ENCODE assay signal across 9 cellular contexts in genomic region chr6:158793432-158793831, GRCh38. TPM values are rescaled to one million over a fixed set of nuclear protein-coding genes. Genes with fewer than 3 reads are reported as not detected.
A peak's percentile ranks its signal among the peaks of the same experiment; 100 is the strongest.
DNase-seq lines count a peak whose midpoint lies in the region; ATAC-seq, FAIRE-seq and TF ChIP-seq lines count a peak whose summit lies in the region.
"Had no signal": no experiment of that assay in that cellular context is flagged by ENCODE, and none has a peak within 500 bp of the region (broad histone marks: within the 10 kb centered on the region; RNA-seq: fewer than 3 reads in every experiment).

No MANE protein-coding gene starts in this region.

- no peaks in the 10 kb centered on the region for H3K27me3 ChIP-seq in DND-41 (ENCODE audit: insufficient read depth, low read length, poor library complexity)
- H3K27me3 ChIP-seq in keratinocyte (ENCODE audit: control insufficient read depth, extremely low read depth, insufficient read depth, low read length) = no peaks in the 10 kb centered on the region

- H3K4me2 ChIP-seq in DND-41 (ENCODE audit: insufficient read depth, low read length) (no peak overlapping the region), keratinocyte (ENCODE audit: control insufficient read depth, extremely low read depth, insufficient read depth, low read depth, low read length) (no peak overlapping the region)

- H3K9me3 ChIP-seq in DND-41 (ENCODE audit: insufficient read depth, low read length, severe bottlenecking) = no peaks in the 10 kb centered on the region
- no peaks in the 10 kb centered on the region for H3K9me3 ChIP-seq in keratinocyte (ENCODE audit: control insufficient read depth, low read depth, low read length)

- H3K36me3 Mint-ChIP-seq in activated T-helper 17 cell treated with anti-CD3 and anti-CD28 coated beads, Interleukin-2, amount 50 U/mL, for 72 hours (ENCODE audit: low read depth) = peaks cover 85% of the 10 kb centered on the region

- H3K9me1 ChIP-seq in keratinocyte (ENCODE audit: control insufficient read depth, extremely low read depth, insufficient read depth, low read length) = peaks cover 14% of the 10 kb centered on the region

- peaks cover 26% of the 10 kb centered on the region for H3K36me3 ChIP-seq in DND-41 (ENCODE audit: insufficient read depth, low read length)
- H3K36me3 ChIP-seq in keratinocyte (ENCODE audit: control insufficient read depth in 2 of 2, extremely low read depth in 1 of 2, insufficient read depth in 2 of 2, low read length in 2 of 2) = peaks cover 7 to 28% of the 10 kb centered on the region in 2 experiments

- DNase-seq in DND-41 (no peak), HT1080 (ENCODE audit: low read depth) (peak; percentile 52), keratinocyte (ENCODE audit: low read depth, low spot score) (no peak), head of caudate nucleus (no peak), ureter (ENCODE audit: low spot score) (no peak)
- no peak for DNase-seq in activated CD4-positive, alpha-beta T cell treated with anti-CD3 and anti-CD28 coated beads, Interleukin-2, amount 50 U/mL, for 4 hours

- H3K27ac Mint-ChIP-seq in activated T-helper 17 cell treated with anti-CD3 and anti-CD28 coated beads, Interleukin-2, amount 50 U/mL, for 72 hours = no peak overlapping the region
- H3K27ac Mint-ChIP-seq: T-helper 1 cell treated with Interleukin-12 subunit alpha and Interleukin-12 subunit beta and Interleukin-4 antibody, amounts not matched to agents 30 μg/mL and 1 μg/mL, for 36 hours had no signal

- no peaks in the 10 kb centered on the region for H3K27me3 Mint-ChIP-seq in activated T-helper 17 cell treated with anti-CD3 and anti-CD28 coated beads, Interleukin-2, amount 50 U/mL, for 72 hours

- H2AFZ ChIP-seq in DND-41 (ENCODE audit: low read depth, low read length) (no peak overlapping the region), keratinocyte (ENCODE audit: control insufficient read depth, low read length) (no peak overlapping the region)

- H3K4me3 Mint-ChIP-seq in activated T-helper 17 cell treated with anti-CD3 and anti-CD28 coated beads, Interleukin-2, amount 50 U/mL, for 72 hours = peak overlapping the region; percentile 39
- H3K4me3 Mint-ChIP-seq: T-helper 1 cell treated with Interleukin-12 subunit alpha and Interleukin-12 subunit beta and Interleukin-4 antibody, amounts not matched to agents 30 μg/mL and 1 μg/mL, for 36 hours had no signal

- H3K9ac ChIP-seq in DND-41 (ENCODE audit: low read depth, low read length) = no peak overlapping the region
- no peak overlapping the region for H3K9ac ChIP-seq in keratinocyte (ENCODE audit: control insufficient read depth, extremely low read depth, insufficient read depth, low read length)

- peaks cover 91% of the 10 kb centered on the region for H4K20me1 ChIP-seq in DND-41 (ENCODE audit: insufficient read depth, low read length)
- peaks cover 41% of the 10 kb centered on the region for H4K20me1 ChIP-seq in keratinocyte (ENCODE audit: control insufficient read depth, extremely low read depth, insufficient read depth, low read length)

- no peak overlapping the region for H3K27ac ChIP-seq in DND-41 (ENCODE audit: low read length)
- no peak overlapping the region for H3K27ac ChIP-seq in keratinocyte (ENCODE audit: control insufficient read depth, insufficient read depth, low read length)

- intact Hi-C loops in head of caudate nucleus (cut with DNase I) = no loop called here

- H3K4me1 ChIP-seq in DND-41 (ENCODE audit: insufficient read depth, low read length) = peaks cover 10% of the 10 kb centered on the region
- H3K4me1 ChIP-seq in keratinocyte (ENCODE audit: control insufficient read depth, extremely low read depth, insufficient read depth, low read length) = peaks cover 51% of the 10 kb centered on the region

- peak; percentile 52 for TF ChIP-seq CTCF in DND-41 (IDR thresholded peaks at IDR 0.05; ENCODE audit: borderline replicate concordance, extremely low read depth, low read length, poor library complexity, severe bottlenecking)
- TF ChIP-seq CTCF in keratinocyte (optimal IDR thresholded peaks at IDR 0.05 in 1 of 3, IDR thresholded peaks at IDR 0.05 in 1 of 3, conservative IDR thresholded peaks at IDR 0.05 in 1 of 3; ENCODE audit: extremely low read depth in 1 of 3, insufficient read depth in 2 of 3, low read length in 3 of 3) = peak; percentile 26 to 60 (median 46)

- FAIRE-seq in keratinocyte (lab: Jason Lieb, UNC) = peak; percentile 51

- dilution Hi-C loops in keratinocyte (cut with MboI; ENCODE audit: extremely low pct_ligation_motif_present, low sequenced_read_pairs) = no loop called here

- peak; percentile 44; the same call in 1 of the 3 replicates for ATAC-seq in DND-41 (ENCODE audit: insufficient read depth, low read depth)
- peak; percentile 70 for ATAC-seq in GM19372 (IDR thresholded peaks at IDR 0.05; ENCODE audit: low read depth, unreplicated experiment)
- peak; percentile 85 for ATAC-seq in activated T-helper 17 cell treated with anti-CD3 and anti-CD28 coated beads, Interleukin-2, amount 50 U/mL, for 72 hours (replicated peaks)

- H3K79me2 ChIP-seq in DND-41 (ENCODE audit: insufficient read depth, low read length) (peaks cover 99% of the 10 kb centered on the region), keratinocyte (ENCODE audit: control insufficient read depth, insufficient read depth, low read length) (peaks cover 98% of the 10 kb centered on the region)

- H3K4me3 ChIP-seq in DND-41 (ENCODE audit: low read depth in 1 of 2, low read length in 2 of 2) (no peak overlapping the region), keratinocyte (ENCODE audit: control insufficient read depth in 2 of 3, extremely low read depth in 1 of 3, insufficient read depth in 2 of 3, low read depth in 1 of 3, low read length in 3 of 3) (no peak overlapping the region)

- no peaks in the 10 kb centered on the region for H3K9me3 Mint-ChIP-seq in activated T-helper 17 cell treated with anti-CD3 and anti-CD28 coated beads, Interleukin-2, amount 50 U/mL, for 72 hours
- H3K9me3 Mint-ChIP-seq: T-helper 1 cell treated with Interleukin-12 subunit alpha and Interleukin-12 subunit beta and Interleukin-4 antibody, amounts not matched to agents 30 μg/mL and 1 μg/mL, for 36 hours had no signal

- H3K4me1 Mint-ChIP-seq in activated T-helper 17 cell treated with anti-CD3 and anti-CD28 coated beads, Interleukin-2, amount 50 U/mL, for 72 hours = peaks cover 47% of the 10 kb centered on the region

RNA-seq across cellular contexts. Expression of gene EZR, which starts 25.7 kb away (rescaled TPM):
- total RNA-seq in HT1080 (2014; rRNA removed; shearing (Covaris generic)) = 228 and 253 TPM in 2 replicates
- polyA plus RNA-seq in HT1080 (2015; cell fraction: cytosol; rRNA removed) = 163 and 167 TPM in 2 replicates
- polyA plus RNA-seq in HT1080 (2015; cell fraction: nucleus; rRNA removed) = 404 and 422 TPM in 2 replicates
- total RNA-seq in activated T-helper 17 cell treated with anti-CD3 and anti-CD28 coated beads, Interleukin-2, amount 50 U/mL, for 72 hours = 100 to 1,000 TPM; 159 to 212 TPM
- 261 to 315 TPM (median 277 TPM) in 3 replicates for polyA plus RNA-seq in keratinocyte
- polyA plus RNA-seq in keratinocyte (2011; ENCODE audit: low read depth) = 132 TPM
- polyA plus RNA-seq in keratinocyte (2011; cell fraction: cytosol; rRNA removed) = 255 and 263 TPM in 2 replicates
- 396 and 431 TPM in 2 replicates for polyA plus RNA-seq in keratinocyte (2011; cell fraction: nucleus; rRNA removed)
- 252 and 297 TPM in 2 replicates for polyA plus RNA-seq in keratinocyte (2012; ENCODE audit: low replicate concordance)
- 201 to 226 TPM (median 219 TPM) in 3 replicates for polyA minus RNA-seq in keratinocyte
- polyA minus RNA-seq in keratinocyte (2011; cell fraction: cytosol; rRNA and poly(A)+ RNA removed) = 188 TPM
- polyA minus RNA-seq in keratinocyte (2011; cell fraction: nucleus; rRNA and poly(A)+ RNA removed) = 136 and 235 TPM in 2 replicates
- total RNA-seq in ureter = 314 TPM
